Comparison of ENCODE assay signal across 17 cellular contexts in the genomic region with DNA sequence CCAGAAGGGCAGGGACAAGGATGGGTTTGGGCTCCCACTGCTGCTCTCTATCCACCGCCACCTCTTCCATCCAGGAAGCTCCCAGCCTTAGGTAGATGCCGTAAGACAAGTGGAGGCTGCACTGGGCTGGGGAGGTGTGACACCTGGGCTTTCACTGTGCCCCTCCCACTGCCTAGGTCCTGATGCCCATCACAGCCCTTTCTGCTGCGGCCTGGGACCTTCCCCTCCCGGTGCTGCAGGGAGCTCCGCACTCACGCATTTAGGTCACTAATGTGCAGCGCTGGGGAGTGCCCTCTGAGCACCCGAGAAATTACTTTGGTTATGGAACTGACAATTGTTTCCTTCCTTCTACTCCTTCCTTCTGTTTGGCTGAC. TPM values are rescaled to one million over a fixed set of nuclear protein-coding genes. Genes with fewer than 3 reads are reported as not detected.
DNase-seq lines count a peak whose midpoint lies in the region; FAIRE-seq and TF ChIP-seq lines count a peak whose summit lies in the region.
"Had no signal": no experiment of that assay in that cellular context is flagged by ENCODE, and none has a peak within 500 bp of the region (broad histone marks: within the 10 kb centered on the region; RNA-seq: fewer than 3 reads in every experiment).

No MANE protein-coding gene starts in this region.

- DNase-seq in endodermal cell (peak; percentile 41), osteocyte (ENCODE audit: extremely low spot score, unreplicated experiment) (peak; percentile 81), caudate nucleus (lab: John Stamatoyannopoulos, UW) (no peak), SK-N-SH (no peak), RCC 7860 (ENCODE audit: low spot score) (no peak)
- DNase-seq: AML-193, DMS79 treated with DMSO at 0.1 percent for 48 hours, HFFc6, KG1, NCI-H1694 treated with DMSO at 0.1 percent for 48 hours, Peyer's patch, SHP77 had no signal

- H3K4me1 ChIP-seq in BLaER1 (peaks cover 21% of the 10 kb centered on the region), endodermal cell (ENCODE audit: control insufficient read depth, insufficient read depth, low read length) (no peaks in the 10 kb centered on the region), SK-N-SH (ENCODE audit: control insufficient read depth in 1 of 2, insufficient read depth in 2 of 2, low read depth in 1 of 2, low read length in 1 of 2) (no peaks in the 10 kb centered on the region; a peak in 1 of 4 replicates)
- H3K4me1 ChIP-seq in BLaER1 treated with 17β-estradiol and CSF1 and Interleukin-3, amounts not matched to agents 10 nM and 100 nM = peaks cover 12 to 29% (median 19%) of the 10 kb centered on the region in 10 experiments
- H3K4me1 ChIP-seq: Peyer's patch had no signal

- no peaks in the 10 kb centered on the region for H3K4me1 Mint-ChIP-seq in endodermal cell
- no peaks in the 10 kb centered on the region for H3K4me1 Mint-ChIP-seq in osteocyte (ENCODE audit: unreplicated experiment)

- H3K27ac ChIP-seq in BLaER1 (no peak overlapping the region), endodermal cell (ENCODE audit: low read depth, low read length) (no peak overlapping the region), caudate nucleus (ENCODE audit: low read depth, low read length) (no peak overlapping the region), SK-N-SH (ENCODE audit: low read depth in 2 of 2, low read length in 1 of 2) (no peak overlapping the region)
- no peak overlapping the region for H3K27ac ChIP-seq in BLaER1 treated with 17β-estradiol and CSF1 and Interleukin-3, amounts not matched to agents 10 nM and 100 nM

- H3K36me3 Mint-ChIP-seq in endodermal cell (ENCODE audit: low read depth) = no peaks in the 10 kb centered on the region
- H3K36me3 Mint-ChIP-seq in osteocyte (ENCODE audit: unreplicated experiment) = no peaks in the 10 kb centered on the region

- no peaks in the 10 kb centered on the region for H3K79me2 ChIP-seq in SK-N-SH (ENCODE audit: insufficient read depth)

- H4K20me1 ChIP-seq in BLaER1 (no peaks in the 10 kb centered on the region), SK-N-SH (ENCODE audit: insufficient read depth) (no peaks in the 10 kb centered on the region)
- no peaks in the 10 kb centered on the region for H4K20me1 ChIP-seq in BLaER1 treated with 17β-estradiol and CSF1 and Interleukin-3, amounts not matched to agents 10 nM and 100 nM

- POLR2A ChIA-PET in SK-N-SH (lab: Yijun Ruan, JAX) = no interaction called here

- CTCF ChIA-PET in SK-N-SH (lab: Yijun Ruan, JAX) = interaction anchor here (1.5 to 6.3 kb wide), 3 partner anchors 13 to 25 kb away, joined by 3 to 39 read pairs (median 13); no protein-coding TSS in a partner anchor

- no peak for FAIRE-seq in RCC 7860 (lab: Jason Lieb, UNC)
- FAIRE-seq: H54 had no signal

- no peak for TF ChIP-seq RAD21 in SK-N-SH (IDR thresholded peaks at IDR 0.05; ENCODE audit: low read length)

- no peak overlapping the region for H3K4me3 ChIP-seq in BLaER1
- no peak overlapping the region for H3K4me3 ChIP-seq in BLaER1 treated with 17β-estradiol and CSF1 and Interleukin-3, amounts not matched to agents 10 nM and 100 nM
- no peak overlapping the region for H3K4me3 ChIP-seq in endodermal cell (ENCODE audit: low read length)
- no peak overlapping the region for H3K4me3 ChIP-seq in SK-N-SH (ENCODE audit: low read depth in 2 of 2, low read length in 1 of 2)
- H3K4me3 ChIP-seq: Peyer's patch had no signal

- no peak overlapping the region for H2AFZ ChIP-seq in SK-N-SH (ENCODE audit: low read depth)

- peak overlapping the region; percentile 56 for H3K4me2 ChIP-seq in BLaER1
- H3K4me2 ChIP-seq in BLaER1 treated with 17β-estradiol and CSF1 and Interleukin-3, amounts not matched to agents 10 nM and 100 nM = peak overlapping the region; percentile 23 to 79 (median 65)
- H3K4me2 ChIP-seq in SK-N-SH = no peak overlapping the region

- H3K27me3 Mint-ChIP-seq in endodermal cell (ENCODE audit: insufficient read depth) = peaks cover 55% of the 10 kb centered on the region
- H3K27me3 Mint-ChIP-seq in osteocyte (ENCODE audit: unreplicated experiment) = peaks cover 40% of the 10 kb centered on the region

- H3F3A ChIP-seq in SK-N-SH (replicated peaks; ENCODE audit: insufficient read depth) = no peaks in the 10 kb centered on the region

- peaks cover 28% of the 10 kb centered on the region for H3K27me3 ChIP-seq in BLaER1
- peaks cover 19 to 32% (median 26%) of the 10 kb centered on the region in 11 experiments for H3K27me3 ChIP-seq in BLaER1 treated with 17β-estradiol and CSF1 and Interleukin-3, amounts not matched to agents 10 nM and 100 nM
- H3K27me3 ChIP-seq in endodermal cell (ENCODE audit: control insufficient read depth, insufficient read depth, low read length, poor library complexity, severe bottlenecking) = no peaks in the 10 kb centered on the region
- H3K27me3 ChIP-seq in SK-N-SH (ENCODE audit: insufficient read depth) = peaks cover 25% of the 10 kb centered on the region
- H3K27me3 ChIP-seq: Peyer's patch had no signal

- no peak for TF ChIP-seq EP300 in SK-N-SH (IDR thresholded peaks at IDR 0.05; ENCODE audit: borderline replicate concordance in 1 of 2, low read depth in 1 of 2, low read length in 1 of 2)

- TF ChIP-seq CTCF in endodermal cell (conservative IDR thresholded peaks at IDR 0.05) = no peak
- no peak for TF ChIP-seq CTCF in osteocyte (IDR thresholded peaks at IDR 0.05)
- TF ChIP-seq CTCF in SK-N-SH (IDR thresholded peaks at IDR 0.05) = no peak

- H3K9me3 ChIP-seq in BLaER1 (no peaks in the 10 kb centered on the region; the same call in 1 of the 2 replicates), endodermal cell (ENCODE audit: control insufficient read depth, low read length) (peaks cover 9% of the 10 kb centered on the region), SK-N-SH (no peaks in the 10 kb centered on the region)
- H3K9me3 ChIP-seq in BLaER1 treated with 17β-estradiol and CSF1 and Interleukin-3, amounts not matched to agents 10 nM and 100 nM (replicated peaks in 1 of 11) = peaks cover 0 to 17% (median 9%) of the 10 kb centered on the region in 11 experiments; a peak in 11 of 22 replicates
- H3K9me3 ChIP-seq: Peyer's patch had no signal

- WGBS in endodermal cell (ENCODE audit: insufficient coverage in 1 of 2, insufficient read length in 1 of 2), 2 experiments = 91 to 100% methylated on average over 4 to 8 of the region's 8 CpGs
- WGBS in SK-N-SH (ENCODE audit: low lambda C conversion rate) = 19% methylated on average over 5 of the region's 8 CpGs

- H3K36me3 ChIP-seq in BLaER1 (no peaks in the 10 kb centered on the region), endodermal cell (ENCODE audit: control insufficient read depth, insufficient read depth, low read length) (no peaks in the 10 kb centered on the region), SK-N-SH (replicated peaks in 1 of 2; ENCODE audit: control insufficient read depth in 1 of 2, insufficient read depth in 2 of 2, low read length in 1 of 2) (no peaks in the 10 kb centered on the region)
- no peaks in the 10 kb centered on the region for H3K36me3 ChIP-seq in BLaER1 treated with 17β-estradiol and CSF1 and Interleukin-3, amounts not matched to agents 10 nM and 100 nM
- H3K36me3 ChIP-seq: Peyer's patch had no signal

- no peak overlapping the region for H3K27ac Mint-ChIP-seq in endodermal cell
- H3K27ac Mint-ChIP-seq in osteocyte (ENCODE audit: unreplicated experiment) = no peak overlapping the region
- H3K27ac Mint-ChIP-seq: HFFc6 had no signal

- H3K9ac ChIP-seq in BLaER1 = no peak overlapping the region
- H3K9ac ChIP-seq in BLaER1 treated with 17β-estradiol and CSF1 and Interleukin-3, amounts not matched to agents 10 nM and 100 nM = no peak overlapping the region
- no peak overlapping the region for H3K9ac ChIP-seq in endodermal cell (ENCODE audit: extremely low read depth, low read length, poor library complexity, severe bottlenecking)
- H3K9ac ChIP-seq in SK-N-SH = no peak overlapping the region

- H3K9me2 ChIP-seq in SK-N-SH = no peaks in the 10 kb centered on the region

- peaks cover 8% of the 10 kb centered on the region for H3K9me3 Mint-ChIP-seq in endodermal cell
- H3K9me3 Mint-ChIP-seq in osteocyte (ENCODE audit: unreplicated experiment) = peaks cover 4% of the 10 kb centered on the region

- H3K4me3 Mint-ChIP-seq in endodermal cell (no peak overlapping the region), osteocyte (ENCODE audit: unreplicated experiment) (no peak overlapping the region)
- H3K4me3 Mint-ChIP-seq: HFFc6 had no signal

TF ChIP-seq in SK-N-SH, 30 proteins besides CTCF, POLR2A, EP300 and RAD21 (continues in another document):
- TF ChIP-seq POLR2AphosphoS5 (IDR thresholded peaks at IDR 0.05; ENCODE audit: low read depth, low read length) = no peak
- TF ChIP-seq, protein P1, sequence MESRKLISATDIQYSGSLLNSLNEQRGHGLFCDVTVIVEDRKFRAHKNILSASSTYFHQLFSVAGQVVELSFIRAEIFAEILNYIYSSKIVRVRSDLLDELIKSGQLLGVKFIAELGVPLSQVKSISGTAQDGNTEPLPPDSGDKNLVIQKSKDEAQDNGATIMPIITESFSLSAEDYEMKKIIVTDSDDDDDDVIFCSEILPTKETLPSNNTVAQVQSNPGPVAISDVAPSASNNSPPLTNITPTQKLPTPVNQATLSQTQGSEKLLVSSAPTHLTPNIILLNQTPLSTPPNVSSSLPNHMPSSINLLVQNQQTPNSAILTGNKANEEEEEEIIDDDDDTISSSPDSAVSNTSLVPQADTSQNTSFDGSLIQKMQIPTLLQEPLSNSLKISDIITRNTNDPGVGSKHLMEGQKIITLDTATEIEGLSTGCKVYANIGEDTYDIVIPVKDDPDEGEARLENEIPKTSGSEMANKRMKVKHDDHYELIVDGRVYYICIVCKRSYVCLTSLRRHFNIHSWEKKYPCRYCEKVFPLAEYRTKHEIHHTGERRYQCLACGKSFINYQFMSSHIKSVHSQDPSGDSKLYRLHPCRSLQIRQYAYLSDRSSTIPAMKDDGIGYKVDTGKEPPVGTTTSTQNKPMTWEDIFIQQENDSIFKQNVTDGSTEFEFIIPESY (IDR thresholded peaks at IDR 0.05; ENCODE audit: borderline replicate concordance, low read depth) = no peak

RNA-seq across cellular contexts. Expression of a gene that starts 0.8 kb away (rescaled TPM):
- total RNA-seq in endodermal cell = under 1 TPM; 0.24 to 0.31 TPM
- not detected for polyA plus RNA-seq in endodermal cell (2013, experiment 1 of 2)
- polyA plus RNA-seq in endodermal cell (2013, experiment 2 of 2) = not detected
- total RNA-seq in osteocyte = not detected in 2 replicates
- not detected in 2 replicates for polyA plus RNA-seq in SK-N-SH (2012; rRNA removed)
- polyA plus RNA-seq in SK-N-SH (2012; cell fraction: cytosol; rRNA removed) = not detected in 2 replicates
- not detected in 2 replicates for polyA plus RNA-seq in SK-N-SH (2012; cell fraction: nucleus; rRNA removed)
- total RNA-seq: NCI-H460 had no signal

RNA-seq across cellular contexts. Expression of a gene that starts 33.9 kb away (rescaled TPM):
- not detected for total RNA-seq in endodermal cell
- polyA plus RNA-seq in endodermal cell (2013, experiment 1 of 2) = not detected
- polyA plus RNA-seq in endodermal cell (2013, experiment 2 of 2) = not detected
- not detected in 2 replicates for total RNA-seq in osteocyte
- not detected in 2 replicates for polyA plus RNA-seq in SK-N-SH (2012; rRNA removed)
- not detected in 2 replicates for polyA plus RNA-seq in SK-N-SH (2012; cell fraction: cytosol; rRNA removed)
- not detected in 2 replicates for polyA plus RNA-seq in SK-N-SH (2012; cell fraction: nucleus; rRNA removed)
- total RNA-seq: HFFc6, HT-29, NCI-H460, Peyer's patch had no signal

RNA-seq across cellular contexts. Expression of a gene that starts 56.8 kb away (rescaled TPM):
- total RNA-seq in endodermal cell = not detected
- polyA plus RNA-seq in endodermal cell (2013, experiment 1 of 2) = not detected
- not detected for polyA plus RNA-seq in endodermal cell (2013, experiment 2 of 2)
- total RNA-seq in osteocyte = not detected in 2 replicates
- not detected in 2 replicates for polyA plus RNA-seq in SK-N-SH (2012; rRNA removed)
- 0.06 TPM in 1 of 2 replicates, not detected in the other for polyA plus RNA-seq in SK-N-SH (2012; cell fraction: cytosol; rRNA removed)
- polyA plus RNA-seq in SK-N-SH (2012; cell fraction: nucleus; rRNA removed) = 0.08 TPM in 1 of 2 replicates, not detected in the other
- total RNA-seq: NCI-H460 had no signal

Comparison
In these comparisons a context has a peak if more than half of its experiments do, and no peak if none do; other contexts are left out.
1. DNase-seq: peak in endodermal cell (single experiment) and osteocyte (single experiment); none in caudate nucleus (0 of 61), SK-N-SH (single experiment) and RCC 7860 (single experiment).